Comparison of ENCODE assay signal across 9 cellular contexts in the genomic region with DNA sequence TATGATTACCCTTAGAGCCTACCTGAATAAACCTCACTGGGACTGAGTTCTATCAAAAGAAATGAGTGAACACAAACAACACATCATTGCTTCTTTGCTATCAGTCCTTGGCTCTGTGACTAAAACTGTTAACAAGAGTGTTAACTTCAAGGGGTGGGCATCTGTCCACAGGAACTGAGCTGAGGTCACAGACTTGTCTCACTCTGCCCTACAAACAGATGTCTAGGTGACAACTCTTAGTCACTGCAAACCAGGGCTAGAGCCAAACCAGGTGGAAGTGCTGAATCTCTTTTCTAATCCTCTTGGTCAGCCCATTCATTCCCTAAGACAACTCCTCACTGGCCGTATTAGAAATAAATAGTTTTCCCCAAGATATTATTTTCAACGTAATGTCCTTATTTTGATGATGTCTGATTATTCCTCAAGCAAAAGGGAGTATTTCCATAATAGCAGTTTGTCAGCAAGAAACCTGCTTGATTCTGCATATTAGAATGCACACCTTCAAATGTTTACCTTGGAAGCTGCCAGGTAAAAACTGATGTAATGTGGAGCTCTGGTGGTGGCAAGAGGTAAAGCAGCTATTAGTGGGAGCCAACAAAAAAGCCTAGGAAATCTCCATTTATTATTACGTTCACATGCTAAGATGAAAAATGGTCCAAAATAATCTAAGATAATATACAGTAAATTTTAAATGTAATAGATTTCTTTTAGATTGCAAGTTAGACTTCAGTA. TPM values are rescaled to one million over a fixed set of nuclear protein-coding genes. Genes with fewer than 3 reads are reported as not detected.
DNase-seq lines count a peak whose midpoint lies in the region; ATAC-seq and TF ChIP-seq lines count a peak whose summit lies in the region.
"Had no signal": no experiment of that assay in that cellular context is flagged by ENCODE, and none has a peak within 500 bp of the region (broad histone marks: within the 10 kb centered on the region; RNA-seq: fewer than 3 reads in every experiment).

No MANE protein-coding gene starts in this region.

- TF ChIP-seq CTCF in heart right ventricle (IDR thresholded peaks at IDR 0.05) (peak in 7 of 9 donors; percentile 25 to 53 (median 44)), right atrium auricular region (IDR thresholded peaks at IDR 0.05) (peak in 1 of 2 donors; percentile 53), fibroblast of pulmonary artery (IDR thresholded peaks at IDR 0.05; ENCODE audit: low read length, missing control alignments) (peak; percentile 53), upper lobe of right lung (IDR thresholded peaks at IDR 0.05) (peak; percentile 47)

- intact Hi-C loops in heart right ventricle (cut with DNase I) = loop anchor here in 3 of 10 donors (5.0 to 10.0 kb wide), 2 partner anchors 461 to 464 kb away; no protein-coding TSS in a partner anchor
- intact Hi-C loops in upper lobe of right lung (cut with DNase I) = no loop called here

- WGBS in heart right ventricle, 2 donors = 65 to 67% methylated on average over 3 of the region's 3 CpGs

- H3K9me3 ChIP-seq in heart right ventricle = no peaks in the 10 kb centered on the region
- H3K9me3 ChIP-seq in right atrium auricular region = no peaks in the 10 kb centered on the region
- no peaks in the 10 kb centered on the region for H3K9me3 ChIP-seq in upper lobe of right lung

- H3K36me3 ChIP-seq in heart right ventricle (no peaks in the 10 kb centered on the region), right atrium auricular region (no peaks in the 10 kb centered on the region), upper lobe of right lung (no peaks in the 10 kb centered on the region)

- H3K4me1 ChIP-seq in heart right ventricle (peaks cover 0 to 20% (median 11%) of the 10 kb centered on the region in 9 donors), right atrium auricular region (peaks cover 0 to 16% of the 10 kb centered on the region in 2 donors), upper lobe of right lung (peaks cover 14% of the 10 kb centered on the region)

- H3K27me3 ChIP-seq in heart right ventricle (peaks cover 0 to 56% (median 26%) of the 10 kb centered on the region in 7 donors), right atrium auricular region (peaks cover 0 to 13% of the 10 kb centered on the region in 2 donors), upper lobe of right lung (peaks cover 39% of the 10 kb centered on the region)

- H3K4me3 ChIP-seq in heart right ventricle = no peak overlapping the region
- no peak overlapping the region for H3K4me3 ChIP-seq in right atrium auricular region
- H3K4me3 ChIP-seq in fibroblast of pulmonary artery (replicated peaks; ENCODE audit: low read depth, low read length) = no peak overlapping the region
- no peak overlapping the region for H3K4me3 ChIP-seq in upper lobe of right lung

- DNase-seq in heart right ventricle (no peak), right atrium auricular region (ENCODE audit: low spot score) (no peak), NCI-H526 treated with DMSO at 0.1 percent for 48 hours (lab: John Stamatoyannopoulos, UW) (peak; percentile 57), fibroblast of pulmonary artery (ENCODE audit: low read depth) (peak; percentile 15), upper lobe of right lung (no peak), T1000 (lab: John Stamatoyannopoulos, UW) (no peak)
- DNase-seq: NK-92 treated with Interleukin-12 subunit alpha and Interleukin-12 subunit beta, amount 100 ng/mL, for 24 hours had no signal

- H3K27ac ChIP-seq in heart right ventricle (no peak overlapping the region), right atrium auricular region (no peak overlapping the region), upper lobe of right lung (no peak overlapping the region)

- ATAC-seq in heart right ventricle (peak in 1 of 8 donors; percentile 59), upper lobe of right lung (peak; percentile 32), HG03460 (IDR thresholded peaks at IDR 0.05; ENCODE audit: unreplicated experiment) (no peak), GM18519 (IDR thresholded peaks at IDR 0.05; ENCODE audit: low FRiP score, unreplicated experiment) (no peak)

RNA-seq across cellular contexts. Expression of gene COL25A1, which starts 4.0 kb away (rescaled TPM):
- 1 to 10 TPM in 2 of 10 donors, under 1 TPM in 8; 0.07 to 1.2 (median 0.49) TPM for total RNA-seq in heart right ventricle
- under 1 TPM; 0.36 to 0.37 TPM for polyA plus RNA-seq in heart right ventricle
- total RNA-seq in right atrium auricular region = under 1 TPM; 0.26 to 0.59 TPM
- total RNA-seq in upper lobe of right lung = 0.75 TPM

Comparison
In these comparisons a context has a peak if more than half of its experiments do, and no peak if none do; other contexts are left out.
1. DNase-seq: peak in NCI-H526 treated with DMSO at 0.1 percent for 48 hours (single experiment) and fibroblast of pulmonary artery (single experiment); none in heart right ventricle (0 of 2), right atrium auricular region (single experiment), upper lobe of right lung (single experiment) and T1000 (single experiment).